Comparison of ENCODE assay signal across 1 cellular context in the genomic region with DNA sequence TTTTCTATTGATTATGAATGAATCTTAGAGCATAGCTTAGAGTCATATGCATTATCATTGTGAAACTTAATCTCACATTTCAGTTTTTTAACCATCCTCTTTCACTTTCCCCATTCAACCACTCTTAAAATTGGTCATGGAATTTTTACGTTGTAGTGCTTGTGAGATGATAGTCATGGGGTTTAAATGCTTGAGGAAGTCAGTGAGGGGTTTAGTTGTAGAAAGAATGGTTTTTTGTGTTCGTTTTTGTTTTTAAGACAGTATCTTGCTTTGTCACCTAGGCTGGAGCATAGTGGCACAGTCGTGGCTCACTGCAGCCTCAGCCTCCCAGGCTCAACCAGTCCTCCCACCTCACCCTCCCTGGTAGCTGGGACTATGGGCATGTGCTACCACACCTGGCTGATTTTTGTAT.
A peak's percentile ranks its signal among the peaks of the same experiment; 100 is the strongest.
TF ChIP-seq lines count a peak whose summit lies in the region.

No MANE protein-coding gene starts in this region.

TF ChIP-seq in GM12878, 131 proteins besides CTCF, POLR2A, EP300 and RAD21 (continued from another document and continues in another):
- TF ChIP-seq, protein P1, sequence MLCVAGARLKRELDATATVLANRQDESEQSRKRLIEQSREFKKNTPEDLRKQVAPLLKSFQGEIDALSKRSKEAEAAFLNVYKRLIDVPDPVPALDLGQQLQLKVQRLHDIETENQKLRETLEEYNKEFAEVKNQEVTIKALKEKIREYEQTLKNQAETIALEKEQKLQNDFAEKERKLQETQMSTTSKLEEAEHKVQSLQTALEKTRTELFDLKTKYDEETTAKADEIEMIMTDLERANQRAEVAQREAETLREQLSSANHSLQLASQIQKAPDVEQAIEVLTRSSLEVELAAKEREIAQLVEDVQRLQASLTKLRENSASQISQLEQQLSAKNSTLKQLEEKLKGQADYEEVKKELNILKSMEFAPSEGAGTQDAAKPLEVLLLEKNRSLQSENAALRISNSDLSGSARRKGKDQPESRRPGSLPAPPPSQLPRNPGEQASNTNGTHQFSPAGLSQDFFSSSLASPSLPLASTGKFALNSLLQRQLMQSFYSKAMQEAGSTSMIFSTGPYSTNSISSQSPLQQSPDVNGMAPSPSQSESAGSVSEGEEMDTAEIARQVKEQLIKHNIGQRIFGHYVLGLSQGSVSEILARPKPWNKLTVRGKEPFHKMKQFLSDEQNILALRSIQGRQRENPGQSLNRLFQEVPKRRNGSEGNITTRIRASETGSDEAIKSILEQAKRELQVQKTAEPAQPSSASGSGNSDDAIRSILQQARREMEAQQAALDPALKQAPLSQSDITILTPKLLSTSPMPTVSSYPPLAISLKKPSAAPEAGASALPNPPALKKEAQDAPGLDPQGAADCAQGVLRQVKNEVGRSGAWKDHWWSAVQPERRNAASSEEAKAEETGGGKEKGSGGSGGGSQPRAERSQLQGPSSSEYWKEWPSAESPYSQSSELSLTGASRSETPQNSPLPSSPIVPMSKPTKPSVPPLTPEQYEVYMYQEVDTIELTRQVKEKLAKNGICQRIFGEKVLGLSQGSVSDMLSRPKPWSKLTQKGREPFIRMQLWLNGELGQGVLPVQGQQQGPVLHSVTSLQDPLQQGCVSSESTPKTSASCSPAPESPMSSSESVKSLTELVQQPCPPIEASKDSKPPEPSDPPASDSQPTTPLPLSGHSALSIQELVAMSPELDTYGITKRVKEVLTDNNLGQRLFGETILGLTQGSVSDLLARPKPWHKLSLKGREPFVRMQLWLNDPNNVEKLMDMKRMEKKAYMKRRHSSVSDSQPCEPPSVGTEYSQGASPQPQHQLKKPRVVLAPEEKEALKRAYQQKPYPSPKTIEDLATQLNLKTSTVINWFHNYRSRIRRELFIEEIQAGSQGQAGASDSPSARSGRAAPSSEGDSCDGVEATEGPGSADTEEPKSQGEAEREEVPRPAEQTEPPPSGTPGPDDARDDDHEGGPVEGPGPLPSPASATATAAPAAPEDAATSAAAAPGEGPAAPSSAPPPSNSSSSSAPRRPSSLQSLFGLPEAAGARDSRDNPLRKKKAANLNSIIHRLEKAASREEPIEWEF (IDR thresholded peaks at IDR 0.05; ENCODE audit: insufficient replicate concordance, low read depth, low read length), result peak; percentile 77
- TF ChIP-seq BACH1 (IDR thresholded peaks at IDR 0.05; ENCODE audit: borderline replicate concordance) (0 out of 2 replicates have a peak, but pooled peaks have one; percentile 64), NR2F1 (conservative IDR thresholded peaks at IDR 0.05) (no peak), SMAD1 (IDR thresholded peaks at IDR 0.05; ENCODE audit: low read depth, partially characterized antibody) (no peak), POLR2AphosphoS5 (IDR thresholded peaks at IDR 0.05; ENCODE audit: low read length) (no peak), IRF4 (IDR thresholded peaks at IDR 0.05; ENCODE audit: low read depth, low read length) (0 out of 2 replicates have a peak, but pooled peaks have one; percentile 10), ZBED1 (IDR thresholded peaks at IDR 0.05; ENCODE audit: borderline replicate concordance) (0 out of 2 replicates have a peak, but pooled peaks have one; percentile 39), ZNF207 (IDR thresholded peaks at IDR 0.05; ENCODE audit: borderline replicate concordance) (no peak), IKZF1 (conservative IDR thresholded peaks at IDR 0.05) (peak; percentile 56), SP1 (IDR thresholded peaks at IDR 0.05; ENCODE audit: low read depth, low read length) (no peak), DPF2 (IDR thresholded peaks at IDR 0.05) (peak; percentile 65), TBL1XR1 (IDR thresholded peaks at IDR 0.05; ENCODE audit: low read depth, low read length) (no peak), EED (IDR thresholded peaks at IDR 0.05; ENCODE audit: low read depth) (peak; percentile 37; the same call in 1 of the 2 replicates), SRF (IDR thresholded peaks at IDR 0.05; ENCODE audit: low read depth in 2 of 2, low read length in 2 of 2) (no peak), FOXM1 (IDR thresholded peaks at IDR 0.05; ENCODE audit: low read depth, low read length) (peak; percentile 64; the same call in 1 of the 2 replicates), RCOR1 (conservative IDR thresholded peaks at IDR 0.05; ENCODE audit: low read depth, low read length) (no peak), GATAD2B (conservative IDR thresholded peaks at IDR 0.05; ENCODE audit: low read depth) (no peak), CEBPB (IDR thresholded peaks at IDR 0.05; ENCODE audit: borderline replicate concordance in 1 of 2, low read depth in 2 of 2, low read length in 2 of 2) (no peak), MTA2 (IDR thresholded peaks at IDR 0.05; ENCODE audit: low read depth) (peak; percentile 67), RAD51 (IDR thresholded peaks at IDR 0.05) (0 out of 2 replicates have a peak, but pooled peaks have one; percentile 35)
- TF ChIP-seq, protein P2, sequence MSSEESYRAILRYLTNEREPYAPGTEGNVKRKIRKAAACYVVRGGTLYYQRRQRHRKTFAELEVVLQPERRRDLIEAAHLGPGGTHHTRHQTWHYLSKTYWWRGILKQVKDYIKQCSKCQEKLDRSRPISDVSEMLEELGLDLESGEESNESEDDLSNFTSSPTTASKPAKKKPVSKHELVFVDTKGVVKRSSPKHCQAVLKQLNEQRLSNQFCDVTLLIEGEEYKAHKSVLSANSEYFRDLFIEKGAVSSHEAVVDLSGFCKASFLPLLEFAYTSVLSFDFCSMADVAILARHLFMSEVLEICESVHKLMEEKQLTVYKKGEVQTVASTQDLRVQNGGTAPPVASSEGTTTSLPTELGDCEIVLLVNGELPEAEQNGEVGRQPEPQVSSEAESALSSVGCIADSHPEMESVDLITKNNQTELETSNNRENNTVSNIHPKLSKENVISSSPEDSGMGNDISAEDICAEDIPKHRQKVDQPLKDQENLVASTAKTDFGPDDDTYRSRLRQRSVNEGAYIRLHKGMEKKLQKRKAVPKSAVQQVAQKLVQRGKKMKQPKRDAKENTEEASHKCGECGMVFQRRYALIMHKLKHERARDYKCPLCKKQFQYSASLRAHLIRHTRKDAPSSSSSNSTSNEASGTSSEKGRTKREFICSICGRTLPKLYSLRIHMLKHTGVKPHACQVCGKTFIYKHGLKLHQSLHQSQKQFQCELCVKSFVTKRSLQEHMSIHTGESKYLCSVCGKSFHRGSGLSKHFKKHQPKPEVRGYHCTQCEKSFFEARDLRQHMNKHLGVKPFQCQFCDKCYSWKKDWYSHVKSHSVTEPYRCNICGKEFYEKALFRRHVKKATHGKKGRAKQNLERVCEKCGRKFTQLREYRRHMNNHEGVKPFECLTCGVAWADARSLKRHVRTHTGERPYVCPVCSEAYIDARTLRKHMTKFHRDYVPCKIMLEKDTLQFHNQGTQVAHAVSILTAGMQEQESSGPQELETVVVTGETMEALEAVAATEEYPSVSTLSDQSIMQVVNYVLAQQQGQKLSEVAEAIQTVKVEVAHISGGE (CRISPR knock-in tag; IDR thresholded peaks at IDR 0.05), result no peak
- TF ChIP-seq, protein P3, sequence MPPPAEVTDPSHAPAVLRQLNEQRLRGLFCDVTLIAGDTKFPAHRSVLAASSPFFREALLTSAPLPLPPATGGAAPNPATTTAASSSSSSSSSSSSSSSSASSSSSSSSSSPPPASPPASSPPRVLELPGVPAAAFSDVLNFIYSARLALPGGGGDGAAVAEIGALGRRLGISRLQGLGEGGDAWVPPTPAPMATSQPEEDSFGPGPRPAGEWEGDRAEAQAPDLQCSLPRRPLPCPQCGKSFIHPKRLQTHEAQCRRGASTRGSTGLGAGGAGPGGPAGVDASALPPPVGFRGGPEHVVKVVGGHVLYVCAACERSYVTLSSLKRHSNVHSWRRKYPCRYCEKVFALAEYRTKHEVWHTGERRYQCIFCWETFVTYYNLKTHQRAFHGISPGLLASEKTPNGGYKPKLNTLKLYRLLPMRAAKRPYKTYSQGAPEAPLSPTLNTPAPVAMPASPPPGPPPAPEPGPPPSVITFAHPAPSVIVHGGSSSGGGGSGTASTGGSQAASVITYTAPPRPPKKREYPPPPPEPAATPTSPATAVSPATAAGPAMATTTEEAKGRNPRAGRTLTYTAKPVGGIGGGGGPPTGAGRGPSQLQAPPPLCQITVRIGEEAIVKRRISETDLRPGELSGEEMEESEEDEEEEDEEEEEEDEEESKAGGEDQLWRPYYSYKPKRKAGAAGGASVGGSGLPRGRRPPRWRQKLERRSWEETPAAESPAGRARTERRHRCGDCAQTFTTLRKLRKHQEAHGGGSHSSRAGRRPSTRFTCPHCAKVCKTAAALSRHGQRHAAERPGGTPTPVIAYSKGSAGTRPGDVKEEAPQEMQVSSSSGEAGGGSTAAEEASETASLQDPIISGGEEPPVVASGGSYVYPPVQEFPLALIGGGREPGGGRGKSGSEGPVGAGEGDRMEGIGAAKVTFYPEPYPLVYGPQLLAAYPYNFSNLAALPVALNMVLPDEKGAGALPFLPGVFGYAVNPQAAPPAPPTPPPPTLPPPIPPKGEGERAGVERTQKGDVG (CRISPR knock-in tag; IDR thresholded peaks at IDR 0.05), result no peak
- TF ChIP-seq, protein P4, sequence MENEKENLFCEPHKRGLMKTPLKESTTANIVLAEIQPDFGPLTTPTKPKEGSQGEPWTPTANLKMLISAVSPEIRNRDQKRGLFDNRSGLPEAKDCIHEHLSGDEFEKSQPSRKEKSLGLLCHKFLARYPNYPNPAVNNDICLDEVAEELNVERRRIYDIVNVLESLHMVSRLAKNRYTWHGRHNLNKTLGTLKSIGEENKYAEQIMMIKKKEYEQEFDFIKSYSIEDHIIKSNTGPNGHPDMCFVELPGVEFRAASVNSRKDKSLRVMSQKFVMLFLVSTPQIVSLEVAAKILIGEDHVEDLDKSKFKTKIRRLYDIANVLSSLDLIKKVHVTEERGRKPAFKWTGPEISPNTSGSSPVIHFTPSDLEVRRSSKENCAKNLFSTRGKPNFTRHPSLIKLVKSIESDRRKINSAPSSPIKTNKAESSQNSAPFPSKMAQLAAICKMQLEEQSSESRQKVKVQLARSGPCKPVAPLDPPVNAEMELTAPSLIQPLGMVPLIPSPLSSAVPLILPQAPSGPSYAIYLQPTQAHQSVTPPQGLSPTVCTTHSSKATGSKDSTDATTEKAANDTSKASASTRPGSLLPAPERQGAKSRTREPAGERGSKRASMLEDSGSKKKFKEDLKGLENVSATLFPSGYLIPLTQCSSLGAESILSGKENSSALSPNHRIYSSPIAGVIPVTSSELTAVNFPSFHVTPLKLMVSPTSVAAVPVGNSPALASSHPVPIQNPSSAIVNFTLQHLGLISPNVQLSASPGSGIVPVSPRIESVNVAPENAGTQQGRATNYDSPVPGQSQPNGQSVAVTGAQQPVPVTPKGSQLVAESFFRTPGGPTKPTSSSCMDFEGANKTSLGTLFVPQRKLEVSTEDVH (IDR thresholded peaks at IDR 0.05; ENCODE audit: low read depth, partially characterized antibody), result no peak
- TF ChIP-seq, protein P5, sequence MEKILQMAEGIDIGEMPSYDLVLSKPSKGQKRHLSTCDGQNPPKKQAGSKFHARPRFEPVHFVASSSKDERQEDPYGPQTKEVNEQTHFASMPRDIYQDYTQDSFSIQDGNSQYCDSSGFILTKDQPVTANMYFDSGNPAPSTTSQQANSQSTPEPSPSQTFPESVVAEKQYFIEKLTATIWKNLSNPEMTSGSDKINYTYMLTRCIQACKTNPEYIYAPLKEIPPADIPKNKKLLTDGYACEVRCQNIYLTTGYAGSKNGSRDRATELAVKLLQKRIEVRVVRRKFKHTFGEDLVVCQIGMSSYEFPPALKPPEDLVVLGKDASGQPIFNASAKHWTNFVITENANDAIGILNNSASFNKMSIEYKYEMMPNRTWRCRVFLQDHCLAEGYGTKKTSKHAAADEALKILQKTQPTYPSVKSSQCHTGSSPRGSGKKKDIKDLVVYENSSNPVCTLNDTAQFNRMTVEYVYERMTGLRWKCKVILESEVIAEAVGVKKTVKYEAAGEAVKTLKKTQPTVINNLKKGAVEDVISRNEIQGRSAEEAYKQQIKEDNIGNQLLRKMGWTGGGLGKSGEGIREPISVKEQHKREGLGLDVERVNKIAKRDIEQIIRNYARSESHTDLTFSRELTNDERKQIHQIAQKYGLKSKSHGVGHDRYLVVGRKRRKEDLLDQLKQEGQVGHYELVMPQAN (conservative IDR thresholded peaks at IDR 0.05), result no peak
- TF ChIP-seq, protein P6, sequence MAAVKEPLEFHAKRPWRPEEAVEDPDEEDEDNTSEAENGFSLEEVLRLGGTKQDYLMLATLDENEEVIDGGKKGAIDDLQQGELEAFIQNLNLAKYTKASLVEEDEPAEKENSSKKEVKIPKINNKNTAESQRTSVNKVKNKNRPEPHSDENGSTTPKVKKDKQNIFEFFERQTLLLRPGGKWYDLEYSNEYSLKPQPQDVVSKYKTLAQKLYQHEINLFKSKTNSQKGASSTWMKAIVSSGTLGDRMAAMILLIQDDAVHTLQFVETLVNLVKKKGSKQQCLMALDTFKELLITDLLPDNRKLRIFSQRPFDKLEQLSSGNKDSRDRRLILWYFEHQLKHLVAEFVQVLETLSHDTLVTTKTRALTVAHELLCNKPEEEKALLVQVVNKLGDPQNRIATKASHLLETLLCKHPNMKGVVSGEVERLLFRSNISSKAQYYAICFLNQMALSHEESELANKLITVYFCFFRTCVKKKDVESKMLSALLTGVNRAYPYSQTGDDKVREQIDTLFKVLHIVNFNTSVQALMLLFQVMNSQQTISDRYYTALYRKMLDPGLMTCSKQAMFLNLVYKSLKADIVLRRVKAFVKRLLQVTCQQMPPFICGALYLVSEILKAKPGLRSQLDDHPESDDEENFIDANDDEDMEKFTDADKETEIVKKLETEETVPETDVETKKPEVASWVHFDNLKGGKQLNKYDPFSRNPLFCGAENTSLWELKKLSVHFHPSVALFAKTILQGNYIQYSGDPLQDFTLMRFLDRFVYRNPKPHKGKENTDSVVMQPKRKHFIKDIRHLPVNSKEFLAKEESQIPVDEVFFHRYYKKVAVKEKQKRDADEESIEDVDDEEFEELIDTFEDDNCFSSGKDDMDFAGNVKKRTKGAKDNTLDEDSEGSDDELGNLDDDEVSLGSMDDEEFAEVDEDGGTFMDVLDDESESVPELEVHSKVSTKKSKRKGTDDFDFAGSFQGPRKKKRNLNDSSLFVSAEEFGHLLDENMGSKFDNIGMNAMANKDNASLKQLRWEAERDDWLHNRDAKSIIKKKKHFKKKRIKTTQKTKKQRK (IDR thresholded peaks at IDR 0.05; ENCODE audit: low read depth, low read length), result no peak
- TF ChIP-seq, protein P7, sequence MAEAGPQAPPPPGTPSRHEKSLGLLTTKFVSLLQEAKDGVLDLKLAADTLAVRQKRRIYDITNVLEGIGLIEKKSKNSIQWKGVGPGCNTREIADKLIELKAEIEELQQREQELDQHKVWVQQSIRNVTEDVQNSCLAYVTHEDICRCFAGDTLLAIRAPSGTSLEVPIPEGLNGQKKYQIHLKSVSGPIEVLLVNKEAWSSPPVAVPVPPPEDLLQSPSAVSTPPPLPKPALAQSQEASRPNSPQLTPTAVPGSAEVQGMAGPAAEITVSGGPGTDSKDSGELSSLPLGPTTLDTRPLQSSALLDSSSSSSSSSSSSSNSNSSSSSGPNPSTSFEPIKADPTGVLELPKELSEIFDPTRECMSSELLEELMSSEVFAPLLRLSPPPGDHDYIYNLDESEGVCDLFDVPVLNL (IDR thresholded peaks at IDR 0.05; ENCODE audit: low read depth, low read length), result no peak
- TF ChIP-seq, protein P8, sequence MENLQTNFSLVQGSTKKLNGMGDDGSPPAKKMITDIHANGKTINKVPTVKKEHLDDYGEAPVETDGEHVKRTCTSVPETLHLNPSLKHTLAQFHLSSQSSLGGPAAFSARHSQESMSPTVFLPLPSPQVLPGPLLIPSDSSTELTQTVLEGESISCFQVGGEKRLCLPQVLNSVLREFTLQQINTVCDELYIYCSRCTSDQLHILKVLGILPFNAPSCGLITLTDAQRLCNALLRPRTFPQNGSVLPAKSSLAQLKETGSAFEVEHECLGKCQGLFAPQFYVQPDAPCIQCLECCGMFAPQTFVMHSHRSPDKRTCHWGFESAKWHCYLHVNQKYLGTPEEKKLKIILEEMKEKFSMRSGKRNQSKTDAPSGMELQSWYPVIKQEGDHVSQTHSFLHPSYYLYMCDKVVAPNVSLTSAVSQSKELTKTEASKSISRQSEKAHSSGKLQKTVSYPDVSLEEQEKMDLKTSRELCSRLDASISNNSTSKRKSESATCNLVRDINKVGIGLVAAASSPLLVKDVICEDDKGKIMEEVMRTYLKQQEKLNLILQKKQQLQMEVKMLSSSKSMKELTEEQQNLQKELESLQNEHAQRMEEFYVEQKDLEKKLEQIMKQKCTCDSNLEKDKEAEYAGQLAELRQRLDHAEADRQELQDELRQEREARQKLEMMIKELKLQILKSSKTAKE (IDR thresholded peaks at IDR 0.05; ENCODE audit: low read depth, poor library complexity, severe bottlenecking), result peak; percentile 63
